ENCODE assay signal across 13 cellular contexts in the genomic region with DNA sequence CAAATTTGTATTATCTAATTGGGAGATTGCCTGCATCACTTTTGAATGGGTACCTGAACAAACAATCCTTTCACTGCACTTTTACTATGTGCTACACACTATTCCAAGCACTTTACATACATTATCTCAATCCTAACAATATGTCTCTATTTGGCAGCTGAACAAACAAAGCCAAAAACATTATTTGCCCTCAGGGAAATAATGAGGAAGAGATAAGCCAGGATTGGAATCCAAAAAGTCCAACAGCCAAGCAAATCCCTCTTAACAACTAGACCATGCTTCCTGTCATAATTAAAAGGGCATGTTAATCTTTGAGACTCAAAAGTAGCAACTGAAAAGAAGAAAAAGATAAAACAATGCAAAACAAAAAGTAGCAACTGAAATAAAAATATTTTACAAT. TPM values are rescaled to one million over a fixed set of nuclear protein-coding genes. Genes with fewer than 3 reads are reported as not detected.
DNase-seq lines count a peak whose midpoint lies in the region; ATAC-seq, FAIRE-seq and TF ChIP-seq lines count a peak whose summit lies in the region.
"Had no signal": no experiment of that assay in that cellular context is flagged by ENCODE, and none has a peak within 500 bp of the region (broad histone marks: within the 10 kb centered on the region; RNA-seq: fewer than 3 reads in every experiment).

No MANE protein-coding gene starts in this region.

- no peak for TF ChIP-seq CTCF in endothelial cell of umbilical vein (IDR thresholded peaks at IDR 0.05; ENCODE audit: extremely low read depth in 1 of 2, insufficient read depth in 1 of 2, low read depth in 1 of 2, low read length in 2 of 2)

- FAIRE-seq in endothelial cell of umbilical vein (lab: Jason Lieb, UNC) = peak; percentile 68
- FAIRE-seq: bronchial epithelial cell had no signal

- CTCF ChIA-PET in endothelial cell of umbilical vein (lab: Charles Lee) = interaction anchor here (1.0 to 1.1 kb wide), 2 partner anchors 10 to 249 kb away, joined by 3 read pairs; no protein-coding TSS in a partner anchor

- ATAC-seq in GM19035 (IDR thresholded peaks at IDR 0.05; ENCODE audit: unreplicated experiment) = no peak
- no peak for ATAC-seq in GM21528 (IDR thresholded peaks at IDR 0.05; ENCODE audit: low FRiP score, unreplicated experiment)

- peak; percentile 71 for TF ChIP-seq POLR2A in endothelial cell of umbilical vein (IDR thresholded peaks at IDR 0.05; ENCODE audit: low read depth, low read length)

- H3K36me3 ChIP-seq in endothelial cell of umbilical vein (ENCODE audit: control insufficient read depth in 2 of 2, extremely low read depth in 1 of 2, insufficient read depth in 2 of 2, low read length in 2 of 2) = no peaks in the 10 kb centered on the region
- H3K36me3 ChIP-seq: BE2C had no signal

- peaks cover 22% of the 10 kb centered on the region for H3K4me1 ChIP-seq in endothelial cell of umbilical vein (ENCODE audit: control insufficient read depth, extremely low read depth, insufficient read depth, low read length)
- H3K4me1 ChIP-seq: BE2C had no signal

- POLR2A ChIA-PET in endothelial cell of umbilical vein (lab: Charles Lee) = no interaction called here

- dilution Hi-C loops in endothelial cell of umbilical vein (cut with MboI; ENCODE audit: extremely low pct_ligation_motif_present, low sequenced_read_pairs) = no loop called here

- H3K27me3 ChIP-seq in endothelial cell of umbilical vein (ENCODE audit: control insufficient read depth in 2 of 2, insufficient read depth in 2 of 2, low read length in 2 of 2) = no peaks in the 10 kb centered on the region
- H3K27me3 ChIP-seq: BE2C had no signal

- no peaks in the 10 kb centered on the region for H3K9me3 ChIP-seq in endothelial cell of umbilical vein (replicated peaks; ENCODE audit: control insufficient read depth, insufficient read depth, low read length)
- H3K9me3 ChIP-seq: BE2C had no signal

- H3K27ac ChIP-seq in endothelial cell of umbilical vein (ENCODE audit: insufficient read depth, low read depth, low read length) = no peak overlapping the region
- H3K27ac ChIP-seq: epithelial cell of prostate had no signal

- DNase-seq in COR-L47 (lab: John Stamatoyannopoulos, UW) = peak; percentile 85
- peak; percentile 70 for DNase-seq in M059J (ENCODE audit: low read depth)
- peak; percentile 74 for DNase-seq in NCI-H526 treated with DMSO at 0.1 percent for 48 hours (lab: John Stamatoyannopoulos, UW)
- peak; percentile 94 for DNase-seq in endothelial cell of umbilical vein (ENCODE audit: low read depth, low spot score)
- no peak for DNase-seq in GOT3 (lab: John Stamatoyannopoulos, UW)
- DNase-seq in GM19238 (ENCODE audit: insufficient read length, low spot score) = no peak
- DNase-seq: activated CD4-positive, alpha-beta T cell treated with anti-CD3 and anti-CD28 coated beads for 48 hours; BE2C; stimulated activated naive CD8-positive, alpha-beta T cell treated with anti-CD3 and anti-CD28 coated beads, Interleukin-15, Interleukin-2, amounts not matched to agents 100 U/mL and 50 U/mL, for 24 hours had no signal

- intact Hi-C loops in endothelial cell of umbilical vein (cut with micrococcal nuclease) = loop anchor here (1.0 to 2.0 kb wide), 3 partner anchors 32 to 123 kb away; partner anchors contain the start of genes ELP2, RPRD1A and SLC39A6

- no peaks in the 10 kb centered on the region for H3K9me1 ChIP-seq in endothelial cell of umbilical vein (replicated peaks; ENCODE audit: control insufficient read depth, extremely low read depth, insufficient read depth, low read length)

- H3K4me2 ChIP-seq in endothelial cell of umbilical vein (ENCODE audit: insufficient read depth, low read length) = peak overlapping the region; percentile 57

- peaks cover 34% of the 10 kb centered on the region for H3K79me2 ChIP-seq in endothelial cell of umbilical vein (ENCODE audit: control insufficient read depth, insufficient read depth, low read length)

- peaks cover 8% of the 10 kb centered on the region for H4K20me1 ChIP-seq in endothelial cell of umbilical vein (replicated peaks; ENCODE audit: control insufficient read depth, extremely low read depth, insufficient read depth, low read length)

- H3K4me3 ChIP-seq in endothelial cell of umbilical vein (replicated peaks in 1 of 3; ENCODE audit: insufficient read depth in 1 of 3, low read depth in 1 of 3, low read length in 3 of 3) = no peak overlapping the region

- no peak overlapping the region for H2AFZ ChIP-seq in endothelial cell of umbilical vein (ENCODE audit: low read depth, low read length)

- BruUV-seq in endothelial cell of umbilical vein (replicated peaks; lab: Mats Ljungman, UMichigan) = no TSS peak

- no peak overlapping the region for H3K9ac ChIP-seq in endothelial cell of umbilical vein (replicated peaks; ENCODE audit: extremely low read depth, insufficient read depth, low read length)

TF ChIP-seq in endothelial cell of umbilical vein, 7 proteins besides CTCF, POLR2A, EP300 and RAD21:
- TF ChIP-seq JUN (IDR thresholded peaks at IDR 0.05; ENCODE audit: borderline replicate concordance, insufficient read depth, insufficient read length, low read depth) (peak; percentile 16), FOS (IDR thresholded peaks at IDR 0.05; ENCODE audit: borderline replicate concordance, insufficient read depth, low read length) (no peak), POLR2AphosphoS5 (IDR thresholded peaks at IDR 0.05; ENCODE audit: insufficient read depth, low read depth, low read length) (peak; percentile 86), MYC (IDR thresholded peaks at IDR 0.05; ENCODE audit: low read depth, low read length) (no peak), EZH2 (IDR thresholded peaks at IDR 0.05; ENCODE audit: borderline replicate concordance, low read depth, low read length, severe bottlenecking) (no peak), GATA2 (IDR thresholded peaks at IDR 0.05; ENCODE audit: insufficient read depth, insufficient read length, low read depth, low read length) (peak; percentile 69)
- TF ChIP-seq, protein P1, sequence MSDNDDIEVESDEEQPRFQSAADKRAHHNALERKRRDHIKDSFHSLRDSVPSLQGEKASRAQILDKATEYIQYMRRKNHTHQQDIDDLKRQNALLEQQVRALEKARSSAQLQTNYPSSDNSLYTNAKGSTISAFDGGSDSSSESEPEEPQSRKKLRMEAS (IDR thresholded peaks at IDR 0.05; ENCODE audit: insufficient read depth, insufficient read length) = no peak

RNA-seq across cellular contexts. Expression of gene RPRD1A, which starts 32.1 kb away (rescaled TPM):
- 37.8 and 68.5 TPM in 2 replicates for total RNA-seq in M059J (2014; rRNA removed; shearing (Covaris generic))
- total RNA-seq in endothelial cell of umbilical vein = 47.4 and 50.7 TPM in 2 replicates
- 11.7 and 13.5 TPM in 2 replicates for polyA plus RNA-seq in endothelial cell of umbilical vein
- polyA plus RNA-seq in endothelial cell of umbilical vein (2011; cell fraction: cytosol; rRNA removed) = 15.8 and 16.6 TPM in 2 replicates
- polyA plus RNA-seq in endothelial cell of umbilical vein (2011; cell fraction: nucleus; rRNA removed) = 45.0 and 74.5 TPM in 2 replicates
- polyA plus RNA-seq in endothelial cell of umbilical vein (2012) = 29.8 and 39.3 TPM in 2 replicates
- 26.8 and 30.2 TPM in 2 replicates for polyA minus RNA-seq in endothelial cell of umbilical vein
- polyA minus RNA-seq in endothelial cell of umbilical vein (2011; cell fraction: cytosol; rRNA and poly(A)+ RNA removed) = 42.0 TPM
- polyA minus RNA-seq in endothelial cell of umbilical vein (2011; cell fraction: nucleus; rRNA and poly(A)+ RNA removed) = 93.5 and 98.1 TPM in 2 replicates

Comparison
In these comparisons a context has a peak if more than half of its experiments do, and no peak if none do; other contexts are left out.
1. DNase-seq: peak in COR-L47 (single experiment), M059J (single experiment), NCI-H526 treated with DMSO at 0.1 percent for 48 hours (single experiment) and endothelial cell of umbilical vein (single experiment); none in GOT3 (single experiment) and GM19238 (single experiment).